In genomic region chr2:169039702-169040101, GRCh38 we compare ENCODE assay signal across 18 cellular contexts. TPM values are rescaled to one million over a fixed set of nuclear protein-coding genes. Genes with fewer than 3 reads are reported as not detected.
DNase-seq lines count a peak whose midpoint lies in the region; ATAC-seq and TF ChIP-seq lines count a peak whose summit lies in the region.
"Had no signal": no experiment of that assay in that cellular context is flagged by ENCODE, and none has a peak within 500 bp of the region (broad histone marks: within the 10 kb centered on the region; RNA-seq: fewer than 3 reads in every experiment).

No MANE protein-coding gene starts in this region.

- H3K27ac Mint-ChIP-seq in CD4-positive, alpha-beta T cell = no peak overlapping the region
- H3K27ac Mint-ChIP-seq: activated CD4-positive, alpha-beta T cell treated with anti-CD3 and anti-CD28 coated beads for 36 hours had no signal

- in situ Hi-C loops in HAP-1 (cut with MboI; ENCODE audit: low sequenced_read_pairs) = no loop called here

- H3K27ac ChIP-seq in CD4-positive, alpha-beta T cell (ENCODE audit: low read depth, low read length) = no peak overlapping the region
- H3K27ac ChIP-seq: ascending aorta, left lung, ovary had no signal

- H3K4me3 ChIP-seq in HAP-1 = no peak overlapping the region
- H3K4me3 ChIP-seq: ascending aorta, left lung, ovary had no signal

- CTCF ChIA-PET in CD4-positive, alpha-beta T cell (lab: Charles Lee) = no interaction called here

- no peaks in the 10 kb centered on the region for H3K4me1 ChIP-seq in HAP-1
- H3K4me1 ChIP-seq: ascending aorta had no signal

- POLR2A ChIA-PET in CD4-positive, alpha-beta T cell (lab: Charles Lee) = no interaction called here

- peaks cover 11% of the 10 kb centered on the region for H3K36me3 Mint-ChIP-seq in CD4-positive, alpha-beta T cell (ENCODE audit: low read depth)

- intact Hi-C loops in CD4-positive, alpha-beta T cell (cut with DNase I, micrococcal nuclease) = no loop called here

- H3K4me3 Mint-ChIP-seq in CD4-positive, alpha-beta T cell = no peak overlapping the region
- H3K4me3 Mint-ChIP-seq: activated CD4-positive, alpha-beta T cell treated with anti-CD3 and anti-CD28 coated beads for 36 hours had no signal

- DNase-seq in SIG-M5 treated with dmso at 0.1 percent for 504 hours (lab: John Stamatoyannopoulos, UW; ENCODE audit: unreplicated experiment) (peak; percentile 82), pons (ENCODE audit: low spot score) (peak; percentile 21), HAP-1 (ENCODE audit: low spot score in 2 of 2) (no peak)
- no peak for DNase-seq in CD4-positive, alpha-beta T cell
- DNase-seq: activated CD4-positive, alpha-beta T cell treated with anti-CD3 and anti-CD28 coated beads for 36 hours; activated CD8-positive, alpha-beta memory T cell treated with anti-CD3 and anti-CD28 coated beads, Interleukin-2, amount 50 U/mL, for 4 hours; activated naive CD4-positive, alpha-beta T cell treated with Interleukin-2 at 50 U/mL for 16 hours; left lung; NCI-H1105; NCI-H774; ovary; stimulated activated CD4-positive, alpha-beta T cell treated with anti-CD3 and anti-CD28 coated beads, Interleukin-2, amount 100 ng/mL, for 48 hours; T-helper 2 cell had no signal

- H3K4me1 Mint-ChIP-seq in CD4-positive, alpha-beta T cell (ENCODE audit: low read depth) = no peaks in the 10 kb centered on the region

- no peaks in the 10 kb centered on the region for H3K9me3 ChIP-seq in HAP-1
- peaks cover 7% of the 10 kb centered on the region for H3K9me3 ChIP-seq in CD4-positive, alpha-beta T cell (ENCODE audit: control insufficient read depth, low read length)
- H3K9me3 ChIP-seq: ovary had no signal

- no peaks in the 10 kb centered on the region for H3K27me3 Mint-ChIP-seq in CD4-positive, alpha-beta T cell
- H3K27me3 Mint-ChIP-seq: activated CD4-positive, alpha-beta T cell treated with anti-CD3 and anti-CD28 coated beads for 36 hours had no signal

- TF ChIP-seq CTCF in CD4-positive, alpha-beta T cell (IDR thresholded peaks at IDR 0.05) = no peak

- H3K27me3 ChIP-seq in HAP-1 (ENCODE audit: low read depth) = no peaks in the 10 kb centered on the region
- H3K27me3 ChIP-seq in CD4-positive, alpha-beta T cell (ENCODE audit: control insufficient read depth, insufficient read depth, low read length) = no peaks in the 10 kb centered on the region
- H3K27me3 ChIP-seq: ascending aorta, left lung, ovary had no signal

- peaks cover 16% of the 10 kb centered on the region for H3K9me3 Mint-ChIP-seq in CD4-positive, alpha-beta T cell

- no peaks in the 10 kb centered on the region for H3K36me3 ChIP-seq in HAP-1 (replicated peaks)
- H3K36me3 ChIP-seq: ascending aorta, left lung, ovary had no signal

- peak; percentile 33 for ATAC-seq in GM18511 (IDR thresholded peaks at IDR 0.05; ENCODE audit: unreplicated experiment)
- peak; percentile 28 for ATAC-seq in HG03354 (IDR thresholded peaks at IDR 0.05; ENCODE audit: poor library complexity, severe bottlenecking, unreplicated experiment)
- no peak for ATAC-seq in CD4-positive, alpha-beta T cell (ENCODE audit: poor library complexity)
- ATAC-seq in GM18909 (IDR thresholded peaks at IDR 0.05; ENCODE audit: poor library complexity, unreplicated experiment) = no peak
- ATAC-seq: activated CD4-positive, alpha-beta T cell treated with anti-CD3 and anti-CD28 coated beads for 36 hours; HepG2; left lung had no signal

RNA-seq across cellular contexts. Expression of gene ABCB11, which starts 8.6 kb away (rescaled TPM):
- not detected for total RNA-seq in CD4-positive, alpha-beta T cell
- total RNA-seq: activated CD4-positive, alpha-beta T cell treated with anti-CD3 and anti-CD28 coated beads for 36 hours; ascending aorta; HepG2 had no signal

RNA-seq across cellular contexts. Expression of gene DHRS9, which starts 29.7 kb away (rescaled TPM):
- not detected for total RNA-seq in CD4-positive, alpha-beta T cell
- total RNA-seq: ascending aorta, HepG2 had no signal

Comparison
In these comparisons a context has a peak if more than half of its experiments do, and no peak if none do; other contexts are left out.
1. ATAC-seq: peak in GM18511 (single experiment) and HG03354 (single experiment); none in CD4-positive, alpha-beta T cell (single experiment) and GM18909 (single experiment).
2. DNase-seq: peak in SIG-M5 treated with dmso at 0.1 percent for 504 hours (single experiment) and pons (single experiment); none in HAP-1 (0 of 2) and CD4-positive, alpha-beta T cell (0 of 10).